19 cellular contexts compared by ENCODE assay signal in the genomic region with DNA sequence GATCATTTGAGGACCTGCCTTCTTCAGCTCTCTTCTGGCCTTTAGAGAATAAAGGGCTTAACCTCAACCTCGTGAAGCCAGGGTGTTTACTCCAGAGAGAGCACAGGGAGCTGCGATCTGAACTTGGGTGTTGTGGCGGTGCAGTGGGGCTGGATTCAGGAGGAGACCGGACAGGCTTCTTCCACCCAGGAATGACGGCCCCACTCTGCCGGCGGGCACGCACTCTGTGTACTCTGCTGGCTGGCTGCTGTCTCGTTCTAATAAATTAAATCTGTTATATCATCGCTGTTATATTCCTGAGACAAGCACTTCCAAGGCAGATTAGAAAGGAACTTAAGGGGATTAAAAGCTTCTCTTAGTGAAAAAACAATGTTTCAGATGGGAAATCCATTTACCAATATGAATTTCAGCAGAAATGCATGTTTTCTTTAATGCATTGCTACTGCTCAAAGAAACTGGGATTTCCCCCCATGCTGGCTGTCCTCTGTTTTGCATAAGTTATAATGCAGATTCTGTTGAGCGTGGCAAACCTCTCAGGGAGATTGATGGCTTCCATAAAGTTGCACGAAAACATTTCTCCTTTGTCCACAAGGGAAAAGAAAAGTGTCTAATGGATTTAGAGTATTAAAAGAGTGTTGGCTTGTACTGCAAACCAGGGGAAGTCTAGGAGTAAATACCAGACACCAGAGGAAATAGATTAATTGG.
DNase-seq lines count a peak whose midpoint lies in the region; TF ChIP-seq lines count a peak whose summit lies in the region.
"Had no signal": no experiment of that assay in that cellular context is flagged by ENCODE, and none has a peak within 500 bp of the region (broad histone marks: within the 10 kb centered on the region; RNA-seq: fewer than 3 reads in every experiment).

No MANE protein-coding gene starts in this region.

- H3K27ac Mint-ChIP-seq in endodermal cell: no peak overlapping the region
- H3K27ac Mint-ChIP-seq: CD8-positive, alpha-beta memory T cell had no signal

- H3K79me2 ChIP-seq in smooth muscle cell (ENCODE audit: low read depth): no peaks in the 10 kb centered on the region

- WGBS in endodermal cell (ENCODE audit: insufficient coverage in 1 of 2, insufficient read length in 1 of 2), 2 experiments: 76 to 89% methylated on average over 8 to 12 of the region's 12 CpGs
- 14% methylated on average over 12 of the region's 12 CpGs for WGBS in prostate gland
- WGBS in smooth muscle cell (ENCODE audit: low lambda C conversion rate): 74% methylated on average over 12 of the region's 12 CpGs

- no peak overlapping the region for H3K4me2 ChIP-seq in smooth muscle cell

- H3K27me3 Mint-ChIP-seq in endodermal cell (ENCODE audit: insufficient read depth): peaks cover 18% of the 10 kb centered on the region

- TF ChIP-seq CTCF in endodermal cell (conservative IDR thresholded peaks at IDR 0.05): no peak
- TF ChIP-seq CTCF in prostate gland (IDR thresholded peaks at IDR 0.05): no peak
- no peak for TF ChIP-seq CTCF in smooth muscle cell (IDR thresholded peaks at IDR 0.05; ENCODE audit: borderline replicate concordance, insufficient read depth, poor library complexity, severe bottlenecking)

- H3K4me1 ChIP-seq in endodermal cell (ENCODE audit: control insufficient read depth, insufficient read depth, low read length) (no peaks in the 10 kb centered on the region), prostate gland (replicated peaks) (peaks cover 10% of the 10 kb centered on the region), smooth muscle cell (ENCODE audit: low read depth) (no peaks in the 10 kb centered on the region)
- H3K4me1 ChIP-seq: Peyer's patch had no signal

- no peak for TF ChIP-seq POLR2A in prostate gland (IDR thresholded peaks at IDR 0.05)

- H3K9ac ChIP-seq in endodermal cell (ENCODE audit: extremely low read depth, low read length, poor library complexity, severe bottlenecking) (no peak overlapping the region), smooth muscle cell (ENCODE audit: low read depth) (no peak overlapping the region)

- H3K27ac ChIP-seq in KOPT-K1 (ENCODE audit: low read depth, low read length, poor library complexity, severe bottlenecking) (peak overlapping the region; percentile 16), endodermal cell (ENCODE audit: low read depth, low read length) (peak overlapping the region; percentile 26), prostate gland (no peak overlapping the region), smooth muscle cell (ENCODE audit: low read depth) (no peak overlapping the region)
- H3K27ac ChIP-seq: 22Rv1, C4-2B, Peyer's patch had no signal

- intact Hi-C loops in prostate gland (cut with DNase I): no loop called here

- no peak overlapping the region for H2AFZ ChIP-seq in smooth muscle cell (ENCODE audit: low read depth)

- no peak overlapping the region for H3K4me3 Mint-ChIP-seq in endodermal cell
- H3K4me3 Mint-ChIP-seq: CD8-positive, alpha-beta memory T cell had no signal

- H3K36me3 Mint-ChIP-seq in endodermal cell (ENCODE audit: low read depth): no peaks in the 10 kb centered on the region
- H3K36me3 Mint-ChIP-seq: CD8-positive, alpha-beta memory T cell had no signal

- H3F3A ChIP-seq in smooth muscle cell (ENCODE audit: low read depth): no peaks in the 10 kb centered on the region

- peak; percentile 26 to 43 for DNase-seq in NCI-H524 (lab: John Stamatoyannopoulos, UW)
- no peak for DNase-seq in NCI-H524 treated with DMSO at 0.1 percent for 48 hours (lab: John Stamatoyannopoulos, UW)
- no peak for DNase-seq in endodermal cell
- peak; percentile 42 for DNase-seq in prostate gland (ENCODE audit: low spot score)
- no peak for DNase-seq in stimulated activated naive CD4-positive, alpha-beta T cell (lab: John Stamatoyannopoulos, UW)
- DNase-seq in NCI-H2227 (lab: John Stamatoyannopoulos, UW; ENCODE audit: unreplicated experiment): no peak
- DNase-seq in smooth muscle cell (lab: John Stamatoyannopoulos, UW; ENCODE audit: unreplicated experiment): no peak
- DNase-seq: Calu3; CD8-positive, alpha-beta memory T cell; NCI-H1092; NCI-H1436; NCI-H187 treated with DMSO at 0.1 percent for 48 hours; NCI-H2107; NCI-H510A; NCI-H774; Peyer's patch had no signal

- peaks cover 30% of the 10 kb centered on the region for H3K4me1 Mint-ChIP-seq in endodermal cell
- H3K4me1 Mint-ChIP-seq: CD8-positive, alpha-beta memory T cell had no signal

- H4K20me1 ChIP-seq in smooth muscle cell (ENCODE audit: low read depth): no peaks in the 10 kb centered on the region

- H3K4me3 ChIP-seq in endodermal cell (ENCODE audit: low read length): no peak overlapping the region
- H3K4me3 ChIP-seq in prostate gland: no peak overlapping the region
- H3K4me3 ChIP-seq in smooth muscle cell: no peak overlapping the region
- H3K4me3 ChIP-seq: Peyer's patch had no signal

- no peaks in the 10 kb centered on the region for H3K9me3 Mint-ChIP-seq in endodermal cell
- H3K9me3 Mint-ChIP-seq: CD8-positive, alpha-beta memory T cell had no signal

- H3K27me3 ChIP-seq in endodermal cell (ENCODE audit: control insufficient read depth, insufficient read depth, low read length, poor library complexity, severe bottlenecking) (no peaks in the 10 kb centered on the region), prostate gland (replicated peaks; ENCODE audit: insufficient read depth) (no peaks in the 10 kb centered on the region), smooth muscle cell (ENCODE audit: low read depth) (peaks cover 26% of the 10 kb centered on the region)
- H3K27me3 ChIP-seq: Peyer's patch had no signal

- H3K36me3 ChIP-seq in KOPT-K1 (ENCODE audit: insufficient read depth, low read length) (no peaks in the 10 kb centered on the region), endodermal cell (ENCODE audit: control insufficient read depth, insufficient read depth, low read length) (no peaks in the 10 kb centered on the region), prostate gland (no peaks in the 10 kb centered on the region), smooth muscle cell (ENCODE audit: low read depth) (no peaks in the 10 kb centered on the region)
- H3K36me3 ChIP-seq: Peyer's patch had no signal

- H3K9me3 ChIP-seq in KOPT-K1 (ENCODE audit: insufficient read depth, low read length, poor library complexity, severe bottlenecking) (no peaks in the 10 kb centered on the region), endodermal cell (ENCODE audit: control insufficient read depth, low read length) (no peaks in the 10 kb centered on the region), prostate gland (no peaks in the 10 kb centered on the region), smooth muscle cell (replicated peaks; ENCODE audit: low read depth) (no peaks in the 10 kb centered on the region)
- H3K9me3 ChIP-seq: Peyer's patch had no signal

Comparison
In these comparisons a context has a peak if more than half of its experiments do, and no peak if none do; other contexts are left out.
1. DNase-seq: peak in NCI-H524 (2 of 2) and prostate gland (single experiment); none in NCI-H524 treated with DMSO at 0.1 percent for 48 hours (single experiment), endodermal cell (single experiment), stimulated activated naive CD4-positive, alpha-beta T cell (0 of 6), NCI-H2227 (single experiment) and smooth muscle cell (single experiment).
2. H3K27ac ChIP-seq: peak in KOPT-K1 (single experiment) and endodermal cell (single experiment); none in prostate gland (0 of 2) and smooth muscle cell (single experiment).